Comparison of ENCODE assay signal across 1 cellular context in genomic region chr11:78575478-78575877, GRCh38.
TF ChIP-seq lines count a peak whose summit lies in the region.

No MANE protein-coding gene starts in this region.

TF ChIP-seq in GM12878, 131 proteins besides CTCF, POLR2A, EP300 and RAD21:
- TF ChIP-seq ZBTB40 (IDR thresholded peaks at IDR 0.05; ENCODE audit: borderline replicate concordance) (no peak), NR2F1 (conservative IDR thresholded peaks at IDR 0.05) (no peak), WRNIP1 (IDR thresholded peaks at IDR 0.05; ENCODE audit: borderline replicate concordance, low read depth, low read length) (no peak), SREBF1 (IDR thresholded peaks at IDR 0.05; ENCODE audit: low read length) (no peak), CEBPZ (IDR thresholded peaks at IDR 0.05; ENCODE audit: low read depth, low read length) (no peak), HCFC1 (IDR thresholded peaks at IDR 0.05; ENCODE audit: low read length) (no peak), NBN (IDR thresholded peaks at IDR 0.05) (no peak), ZNF622 (IDR thresholded peaks at IDR 0.05) (no peak), ZSCAN29 (IDR thresholded peaks at IDR 0.05) (no peak), ATF3 (IDR thresholded peaks at IDR 0.05; ENCODE audit: borderline replicate concordance, extremely low read depth, low read depth, low read length) (no peak), RELA (IDR thresholded peaks at IDR 0.05; ENCODE audit: borderline replicate concordance, partially characterized antibody) (no peak), E4F1 (IDR thresholded peaks at IDR 0.05; ENCODE audit: borderline replicate concordance, partially characterized antibody) (no peak), CHD2 (IDR thresholded peaks at IDR 0.05; ENCODE audit: borderline replicate concordance, low read depth, low read length) (no peak), SP1 (IDR thresholded peaks at IDR 0.05; ENCODE audit: low read depth, low read length) (no peak)
